8 cellular contexts compared by ENCODE assay signal in genomic region chr17:82204831-82205719, GRCh38. TPM values are rescaled to one million over a fixed set of nuclear protein-coding genes. Genes with fewer than 3 reads are reported as not detected.
DNase-seq lines count a peak whose midpoint lies in the region; ATAC-seq and TF ChIP-seq lines count a peak whose summit lies in the region.

No MANE protein-coding gene starts in this region.

- no peak overlapping the region for H3K9ac ChIP-seq in Loucy (ENCODE audit: low read depth, low read length, poor library complexity, severe bottlenecking)

- H4K20me1 ChIP-seq in Loucy (ENCODE audit: insufficient read depth, low read length, poor library complexity, severe bottlenecking): peaks cover under 1% of the 10 kb centered on the region

- H3K9me2 ChIP-seq in Loucy (replicated peaks; ENCODE audit: low read depth, low read length): no peaks in the 10 kb centered on the region

- H3K4me2 ChIP-seq in Loucy (ENCODE audit: low read depth, low read length, poor library complexity, severe bottlenecking): peak overlapping the region; percentile 76

- CTCF ChIA-PET in CD8-positive, alpha-beta memory T cell (lab: Charles Lee): interaction anchor here (0.8 to 2.6 kb wide), 6 partner anchors 10 to 246 kb away, joined by 3 to 17 read pairs (median 6); no protein-coding TSS in a partner anchor

- ATAC-seq in GM18502 (IDR thresholded peaks at IDR 0.05; ENCODE audit: poor library complexity, unreplicated experiment): no peak
- ATAC-seq in GM18909 (IDR thresholded peaks at IDR 0.05; ENCODE audit: poor library complexity, unreplicated experiment): no peak

- 0 out of 2 replicates have a peak, but pooled peaks cover 2% of the 10 kb centered on the region for H3F3A ChIP-seq in Loucy (ENCODE audit: low read depth)

- H3K27ac ChIP-seq in CD8-positive, alpha-beta memory T cell (ENCODE audit: low read depth, low read length): no peak overlapping the region
- H3K27ac ChIP-seq in temporal lobe (ENCODE audit: low read depth, low read length): peak overlapping the region; percentile 27

- H2AFZ ChIP-seq in Loucy (ENCODE audit: low read length): no peak overlapping the region

- no peaks in the 10 kb centered on the region for H3K27me3 ChIP-seq in CD8-positive, alpha-beta memory T cell (ENCODE audit: insufficient read depth, low read length, poor library complexity, severe bottlenecking)
- H3K27me3 ChIP-seq in Loucy (ENCODE audit: insufficient read depth, low read length, poor library complexity, severe bottlenecking): no peaks in the 10 kb centered on the region

- peaks cover 5% of the 10 kb centered on the region for H3K79me2 ChIP-seq in Loucy (ENCODE audit: insufficient read depth, low read length)

- H3K4me3 Mint-ChIP-seq in CD8-positive, alpha-beta memory T cell: peak overlapping the region in 1 of 7 donors; percentile 42

- H3K4me1 ChIP-seq in CD8-positive, alpha-beta memory T cell (ENCODE audit: insufficient read depth, low read length): peaks cover 34% of the 10 kb centered on the region
- peaks cover 35% of the 10 kb centered on the region for H3K4me1 ChIP-seq in Loucy (ENCODE audit: insufficient read depth, low read length, poor library complexity, severe bottlenecking)

- H3K4me1 Mint-ChIP-seq in CD8-positive, alpha-beta memory T cell: peaks cover 42 to 63% (median 45%) of the 10 kb centered on the region in 3 donors

- H3K4me3 ChIP-seq in CD8-positive, alpha-beta memory T cell (ENCODE audit: low read length): no peak overlapping the region
- peak overlapping the region; percentile 60 for H3K4me3 ChIP-seq in Loucy (ENCODE audit: low read length, poor library complexity, severe bottlenecking)
- no peak overlapping the region for H3K4me3 ChIP-seq in fibroblast of villous mesenchyme (ENCODE audit: low read depth, low read length)

- H3K36me3 ChIP-seq in CD8-positive, alpha-beta memory T cell (ENCODE audit: insufficient read depth, low read length): no peaks in the 10 kb centered on the region
- no peaks in the 10 kb centered on the region for H3K36me3 ChIP-seq in Loucy (ENCODE audit: insufficient read depth, low read length)

- TF ChIP-seq CTCF in Loucy (conservative IDR thresholded peaks at IDR 0.05; ENCODE audit: low read length) (no peak), fibroblast of villous mesenchyme (IDR thresholded peaks at IDR 0.05; ENCODE audit: insufficient read depth, low read depth, low read length) (no peak)

- H3K9me3 Mint-ChIP-seq in CD8-positive, alpha-beta memory T cell: no peaks in the 10 kb centered on the region

- peak overlapping the region in 7 of 8 donors; percentile 89 to 98 (median 96) for H3K27ac Mint-ChIP-seq in CD8-positive, alpha-beta memory T cell

- no peak for DNase-seq in CD8-positive, alpha-beta memory T cell
- peak; percentile 37 to 57 for DNase-seq in activated CD4-positive, alpha-beta T cell treated with anti-CD3 and anti-CD28 coated beads, Interleukin-2, amount 50 U/mL, for 48 hours
- DNase-seq in fibroblast of villous mesenchyme (ENCODE audit: low read depth) (peak; percentile 66), epidermal melanocyte (ENCODE audit: insufficient read length, low spot score) (no peak)

- peaks cover 0 to 3% of the 10 kb centered on the region in 2 donors for H3K27me3 Mint-ChIP-seq in CD8-positive, alpha-beta memory T cell

- POLR2A ChIA-PET in CD8-positive, alpha-beta memory T cell (lab: Charles Lee): interaction anchor here (0.6 to 2.1 kb wide), 5 partner anchors 10 to 91 kb away, joined by 3 to 10 read pairs (median 4); partner anchors contain the start of gene SLC16A3

- H3K9me3 ChIP-seq in CD8-positive, alpha-beta memory T cell (ENCODE audit: low read length): no peaks in the 10 kb centered on the region
- H3K9me3 ChIP-seq in Loucy (ENCODE audit: insufficient read depth, low read depth, low read length): no peaks in the 10 kb centered on the region

- peaks cover 0 to 6% (median 4%) of the 10 kb centered on the region in 3 donors for H3K36me3 Mint-ChIP-seq in CD8-positive, alpha-beta memory T cell

RNA-seq across cellular contexts. Expression of gene CCDC57, which starts 7.6 kb away (rescaled TPM):
- 10 to 100 TPM; 69.8 to 77.6 TPM for total RNA-seq in CD8-positive, alpha-beta memory T cell
- 39.2 TPM for polyA plus RNA-seq in CD8-positive, alpha-beta memory T cell
- 19.9 and 20.6 TPM in 2 replicates for total RNA-seq in fibroblast of villous mesenchyme
- total RNA-seq in temporal lobe: 16.2 TPM

RNA-seq across cellular contexts. Expression of gene SLC16A3, which starts 23.8 kb away (rescaled TPM):
- 10 to 100 TPM; 27.5 to 31.8 TPM for total RNA-seq in CD8-positive, alpha-beta memory T cell
- 3.3 TPM for polyA plus RNA-seq in CD8-positive, alpha-beta memory T cell
- total RNA-seq in fibroblast of villous mesenchyme: 131 and 174 TPM in 2 replicates
- 2.5 TPM for total RNA-seq in temporal lobe

Comparison
In these comparisons a context has a peak if more than half of its experiments do, and no peak if none do; other contexts are left out.
1. DNase-seq: peak in activated CD4-positive, alpha-beta T cell treated with anti-CD3 and anti-CD28 coated beads, Interleukin-2, amount 50 U/mL, for 48 hours (2 of 2) and fibroblast of villous mesenchyme (single experiment); none in CD8-positive, alpha-beta memory T cell (0 of 5) and epidermal melanocyte (single experiment).